ENCODE assay signal across 8 cellular contexts in the genomic region with DNA sequence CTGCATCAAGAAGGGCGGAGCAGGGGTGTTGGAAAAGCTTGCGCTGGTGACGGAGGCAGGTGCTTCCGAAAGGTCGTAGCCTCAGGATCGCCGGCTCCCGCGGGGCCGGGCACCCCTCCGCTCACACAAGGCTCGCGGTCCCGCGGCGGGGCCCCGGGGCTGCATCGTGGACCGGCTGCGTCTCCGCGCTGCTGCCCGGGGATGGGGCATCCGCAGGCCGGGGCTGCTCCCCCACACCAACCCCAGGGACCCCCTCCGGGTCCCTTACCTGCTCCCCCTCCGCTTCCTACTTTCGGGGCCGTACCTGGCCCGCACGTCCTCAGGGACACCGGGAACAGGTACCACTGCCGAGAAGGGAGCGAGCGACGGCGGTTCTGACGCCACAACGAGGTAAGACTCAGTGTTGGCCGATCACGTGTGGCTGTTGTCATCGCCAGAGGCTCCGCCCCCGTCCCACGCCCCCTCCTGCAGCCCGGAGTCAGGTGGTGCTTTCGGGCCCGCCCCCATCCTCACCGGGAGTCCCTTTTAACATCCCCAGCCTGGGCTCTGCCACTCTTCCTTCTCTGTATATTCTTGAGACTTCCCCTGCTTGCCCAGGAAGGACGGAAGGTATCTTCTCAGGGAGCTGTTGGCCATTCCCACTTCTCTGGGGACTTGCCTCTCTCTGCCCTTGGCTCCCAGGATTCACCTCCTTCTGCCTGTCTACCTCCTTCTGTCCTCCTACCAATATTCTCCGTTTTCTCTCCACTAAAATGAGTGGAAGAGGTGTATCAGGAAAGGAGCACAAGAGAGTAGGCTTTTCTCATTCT. TPM values are rescaled to one million over a fixed set of nuclear protein-coding genes. Genes with fewer than 3 reads are reported as not detected.
DNase-seq lines count a peak whose midpoint lies in the region; ATAC-seq and TF ChIP-seq lines count a peak whose summit lies in the region.

A gene (minus strand): TSS at position 399 of the 809 bp plus-strand sequence. CDS start 1,014 bp downstream, outside the sequence.

- H3K9me3 ChIP-seq in CD4-positive, CD25-positive, alpha-beta regulatory T cell (ENCODE audit: control insufficient read depth in 2 of 2, low read length in 2 of 2): no peaks in the 10 kb centered on the region
- H3K9me3 ChIP-seq in heart left ventricle: no peaks in the 10 kb centered on the region
- H3K9me3 ChIP-seq in tibial artery: no peaks in the 10 kb centered on the region

- peaks cover 11% of the 10 kb centered on the region for H3K27me3 Mint-ChIP-seq in CD4-positive, CD25-positive, alpha-beta regulatory T cell

- peak; percentile 98 to 99 for ATAC-seq in CD4-positive, CD25-positive, alpha-beta regulatory T cell (ENCODE audit: low read depth in 2 of 2)
- peak; percentile 97 for ATAC-seq in GM19452 (IDR thresholded peaks at IDR 0.05; ENCODE audit: unreplicated experiment)
- ATAC-seq in heart left ventricle: peak in 3 of 4 donors; percentile 59 to 75 (median 63)

- TF ChIP-seq CTCF in heart left ventricle (IDR thresholded peaks at IDR 0.05): no peak
- TF ChIP-seq CTCF in tibial artery (IDR thresholded peaks at IDR 0.05): no peak

- H3K36me3 ChIP-seq in CD4-positive, CD25-positive, alpha-beta regulatory T cell (ENCODE audit: control insufficient read depth, insufficient read depth, low read length): no peaks in the 10 kb centered on the region
- H3K36me3 ChIP-seq in heart left ventricle (no peaks in the 10 kb centered on the region), tibial artery (no peaks in the 10 kb centered on the region)

- H3K36me3 Mint-ChIP-seq in CD4-positive, CD25-positive, alpha-beta regulatory T cell: no peaks in the 10 kb centered on the region

- intact Hi-C loops in heart left ventricle (cut with DNase I): no loop called here
- intact Hi-C loops in tibial artery (cut with DNase I; ENCODE audit: low total_unique reads): no loop called here

- no peak for TF ChIP-seq POLR2A in heart left ventricle (IDR thresholded peaks at IDR 0.05)

- H3K4me3 ChIP-seq in CD4-positive, CD25-positive, alpha-beta regulatory T cell (ENCODE audit: low read depth, low read length): no peak within 1 kb of the TSS
- H3K4me3 ChIP-seq in heart left ventricle (peak within 1 kb of the TSS; percentile 25 to 60 (median 46)), tibial artery (peak within 1 kb of the TSS; percentile 40 to 55)

- H3K9me3 Mint-ChIP-seq in CD4-positive, CD25-positive, alpha-beta regulatory T cell: no peaks in the 10 kb centered on the region

- DNase-seq in CD4-positive, CD25-positive, alpha-beta regulatory T cell: peak; percentile 77 to 85 (median 81)
- peak; percentile 69 for DNase-seq in HK-2 (ENCODE audit: unreplicated experiment)
- DNase-seq in RPMI8226: peak; percentile 4
- peak; percentile 88 for DNase-seq in activated naive CD4-positive, alpha-beta T cell treated with anti-CD3 and anti-CD28 coated beads, Interleukin-2, amount 50 U/mL, for 16 hours
- DNase-seq in heart left ventricle: peak in 4 of 5 donors; percentile 18 to 58 (median 25)
- peak; percentile 66 for DNase-seq in pons (ENCODE audit: low spot score)
- peak; percentile 29 to 66 for DNase-seq in tibial artery

- peak within 1 kb of the TSS; percentile 82 to 88 (median 85) for H3K4me3 Mint-ChIP-seq in CD4-positive, CD25-positive, alpha-beta regulatory T cell

- H3K4me1 ChIP-seq in CD4-positive, CD25-positive, alpha-beta regulatory T cell (ENCODE audit: control insufficient read depth, insufficient read depth, low read length, poor library complexity, severe bottlenecking): no peaks in the 10 kb centered on the region
- H3K4me1 ChIP-seq in heart left ventricle: peaks cover 0 to 5% (median 0%) of the 10 kb centered on the region in 12 donors
- H3K4me1 ChIP-seq in tibial artery: peaks cover 0 to 8% (median 4%) of the 10 kb centered on the region in 4 donors

- peaks cover 0 to 9% (median 2%) of the 10 kb centered on the region in 4 donors for H3K4me1 Mint-ChIP-seq in CD4-positive, CD25-positive, alpha-beta regulatory T cell

- 2 to 44% (median 12%) methylated on average over 22 to 51 of the region's 51 CpGs for WGBS in heart left ventricle, 4 donors

- peak within 1 kb of the TSS; percentile 44 to 88 (median 83) for H3K27ac Mint-ChIP-seq in CD4-positive, CD25-positive, alpha-beta regulatory T cell

- H3K27ac ChIP-seq in CD4-positive, CD25-positive, alpha-beta regulatory T cell (ENCODE audit: insufficient read depth, low read length, poor library complexity, severe bottlenecking): peak within 1 kb of the TSS; percentile 74
- H3K27ac ChIP-seq in heart left ventricle (no peak within 1 kb of the TSS), tibial artery (no peak within 1 kb of the TSS)

- H3K27me3 ChIP-seq in CD4-positive, CD25-positive, alpha-beta regulatory T cell (ENCODE audit: control insufficient read depth, insufficient read depth, low read length): no peaks in the 10 kb centered on the region
- H3K27me3 ChIP-seq in heart left ventricle (peaks cover 0 to 50% (median 0%) of the 10 kb centered on the region in 9 donors), tibial artery (peaks cover 0 to 9% of the 10 kb centered on the region in 2 donors)

RNA-seq across cellular contexts. Expression of the gene that starts here (rescaled TPM):
- total RNA-seq in CD4-positive, CD25-positive, alpha-beta regulatory T cell: 25.7 TPM
- polyA plus RNA-seq in CD4-positive, CD25-positive, alpha-beta regulatory T cell: 10 to 100 TPM; 48.8 to 93.7 (median 67.8) TPM
- total RNA-seq in heart left ventricle: 1 to 10 TPM in 6 of 9 donors, under 1 TPM in 2, not detected in 1; 0.35 to 4.9 (median 1.7) TPM
- 1 to 10 TPM; 1.1 to 6.6 TPM for polyA plus RNA-seq in heart left ventricle

Comparison
In these comparisons a context has a peak if more than half of its experiments do, and no peak if none do; other contexts are left out.
1. RNA of the gene that starts here (polyA plus RNA-seq): 48.8 to 93.7 TPM in CD4-positive, CD25-positive, alpha-beta regulatory T cell; 1.1 to 6.6 TPM in heart left ventricle; every median in the first group is over 4 times any median in the second.
2. DNase-seq: peak in every context shown above with its lines; median percentile 88 in activated naive CD4-positive, alpha-beta T cell treated with anti-CD3 and anti-CD28 coated beads, Interleukin-2, amount 50 U/mL, for 16 hours; 81 in CD4-positive, CD25-positive, alpha-beta regulatory T cell; 69 in HK-2; 66 in pons; 48 in tibial artery; 25 in heart left ventricle; 4 in RPMI8226.
3. Peak in every context shown above with its lines, with median percentiles within 50 percentile points of each other: ATAC-seq.